Comparison of ENCODE assay signal across 27 cellular contexts in the genomic region with DNA sequence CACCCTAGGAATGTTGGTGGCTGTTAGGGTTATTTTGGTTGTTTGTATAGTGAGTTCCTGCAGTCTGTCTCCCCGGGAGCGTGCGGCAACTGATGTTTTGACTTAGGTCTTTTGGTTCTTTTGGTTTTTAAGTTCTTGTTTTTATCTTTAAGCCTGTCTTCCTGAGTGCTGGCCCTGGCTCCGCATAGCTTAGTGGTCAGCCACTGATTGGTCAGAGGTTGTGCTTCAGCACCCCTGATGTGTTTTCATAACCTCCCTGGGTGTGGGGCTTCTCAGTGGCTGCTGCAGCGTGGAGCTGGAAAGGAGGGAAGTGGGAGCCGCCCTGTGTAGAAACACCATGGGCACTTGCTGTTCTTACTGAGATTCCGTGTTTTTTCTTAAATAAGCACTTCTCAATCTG. TPM values are rescaled to one million over a fixed set of nuclear protein-coding genes. Genes with fewer than 3 reads are reported as not detected.
DNase-seq lines count a peak whose midpoint lies in the region; ATAC-seq and TF ChIP-seq lines count a peak whose summit lies in the region.
"Had no signal": no experiment of that assay in that cellular context is flagged by ENCODE, and none has a peak within 500 bp of the region (broad histone marks: within the 10 kb centered on the region; RNA-seq: fewer than 3 reads in every experiment).

No MANE protein-coding gene starts in this region.

- ATAC-seq in CD4-positive, CD25-positive, alpha-beta regulatory T cell (ENCODE audit: low read depth in 2 of 2): no peak
- no peak for ATAC-seq in GM19397 (IDR thresholded peaks at IDR 0.05; ENCODE audit: unreplicated experiment)
- ATAC-seq: activated naive CD8-positive, alpha-beta T cell treated with anti-CD3 and anti-CD28 coated beads, Interleukin-2, amount 50 U/mL, for 24 hours; activated T-cell treated with anti-CD3 and anti-CD28 coated beads, Interleukin-2, amount 50 U/mL, for 4 hours; stimulated activated naive CD8-positive, alpha-beta T cell treated with anti-CD3 and anti-CD28 coated beads, Interleukin-15, Interleukin-2, amounts not matched to agents 100 U/mL and 50 U/mL, for 24 hours; T-cell had no signal

- peaks cover 52% of the 10 kb centered on the region for H3K36me3 Mint-ChIP-seq in CD4-positive, CD25-positive, alpha-beta regulatory T cell
- H3K36me3 Mint-ChIP-seq in MCF 10A (ENCODE audit: insufficient read depth, unreplicated experiment): peaks cover 85% of the 10 kb centered on the region

- no peak overlapping the region for H3K4me3 ChIP-seq in CD4-positive, CD25-positive, alpha-beta regulatory T cell (ENCODE audit: low read depth, low read length)
- no peak overlapping the region for H3K4me3 ChIP-seq in astrocyte of the cerebellum (ENCODE audit: low read depth, low read length)
- no peak overlapping the region for H3K4me3 ChIP-seq in fibroblast of villous mesenchyme (ENCODE audit: low read depth, low read length)
- H3K4me3 ChIP-seq in osteoblast (ENCODE audit: insufficient read depth, low read length): no peak overlapping the region
- H3K4me3 ChIP-seq: breast epithelium had no signal

- no peak overlapping the region for H2AFZ ChIP-seq in osteoblast (ENCODE audit: low read length)

- H3K27ac ChIP-seq in CD4-positive, CD25-positive, alpha-beta regulatory T cell (ENCODE audit: insufficient read depth, low read length, poor library complexity, severe bottlenecking): no peak overlapping the region
- H3K27ac ChIP-seq in osteoblast (ENCODE audit: low read depth, low read length): no peak overlapping the region
- H3K27ac ChIP-seq: breast epithelium had no signal

- H3K4me3 Mint-ChIP-seq in CD4-positive, CD25-positive, alpha-beta regulatory T cell: peak overlapping the region in 1 of 4 donors; percentile 15
- H3K4me3 Mint-ChIP-seq in MCF 10A (ENCODE audit: unreplicated experiment): no peak overlapping the region
- H3K4me3 Mint-ChIP-seq: activated B cell treated with CpG ODN at 0.5 μM for 24 hours; activated naive CD8-positive, alpha-beta T cell treated with anti-CD3 and anti-CD28 coated beads, Interleukin-2, amount 50 U/mL, for 24 hours; activated T-cell treated with anti-CD3 and anti-CD28 coated beads, Interleukin-2, amount 50 U/mL, for 4 hours; T-cell had no signal

- POLR2A ChIA-PET in MCF 10A (lab: Yijun Ruan, JAX): interaction anchor here (0.9 kb wide), 1 partner anchor 14 kb away, joined by 3 read pairs; no protein-coding TSS in a partner anchor

- DNase-seq in CD4-positive, CD25-positive, alpha-beta regulatory T cell: no peak
- peak; percentile 55 for DNase-seq in astrocyte of the cerebellum (ENCODE audit: low read depth)
- DNase-seq in fibroblast of villous mesenchyme (ENCODE audit: low read depth): peak; percentile 59
- no peak for DNase-seq in osteoblast (ENCODE audit: insufficient read length, low spot score, missing footprints)
- no peak for DNase-seq in MCF 10A (ENCODE audit: unreplicated experiment)
- no peak for DNase-seq in T1000 (lab: John Stamatoyannopoulos, UW)
- no peak for DNase-seq in T-helper 9 cell
- DNase-seq: activated B cell treated with CpG ODN at 0.5 μM for 24 hours; activated gamma-delta T cell treated with Interleukin-2 at 50 U/mL for 16 hours; activated naive CD8-positive, alpha-beta T cell treated with anti-CD3 and anti-CD28 coated beads, Interleukin-2, amount 50 U/mL, for 24 hours; activated T-cell treated with anti-CD3 and anti-CD28 coated beads, Interleukin-2, amount 50 U/mL, for 4 hours; Calu3; DND-41; glutamatergic neuron; KG1; midbrain; naive B cell; NCI-H1417; NCI-H2029 treated with DMSO at 0.1 percent for 48 hours; NCI-H524; occipital lobe; OCI-M1; small intestine; stimulated activated naive CD8-positive, alpha-beta T cell treated with anti-CD3 and anti-CD28 coated beads, Interleukin-15, Interleukin-2, amounts not matched to agents 100 U/mL and 50 U/mL, for 24 hours; T-cell had no signal

- peaks cover 10 to 46% (median 36%) of the 10 kb centered on the region in 4 donors for H3K4me1 Mint-ChIP-seq in CD4-positive, CD25-positive, alpha-beta regulatory T cell
- peaks cover 12% of the 10 kb centered on the region for H3K4me1 Mint-ChIP-seq in MCF 10A (ENCODE audit: insufficient read depth, unreplicated experiment)

- peak overlapping the region in 2 of 3 donors; percentile 33 to 82 for H3K27ac Mint-ChIP-seq in CD4-positive, CD25-positive, alpha-beta regulatory T cell
- no peak overlapping the region for H3K27ac Mint-ChIP-seq in MCF 10A (ENCODE audit: low read depth, unreplicated experiment)
- H3K27ac Mint-ChIP-seq: activated B cell treated with CpG ODN at 0.5 μM for 24 hours; activated naive CD8-positive, alpha-beta T cell treated with anti-CD3 and anti-CD28 coated beads, Interleukin-2, amount 50 U/mL, for 24 hours; T-cell had no signal

- H3K9me3 ChIP-seq in CD4-positive, CD25-positive, alpha-beta regulatory T cell (ENCODE audit: control insufficient read depth in 2 of 2, low read length in 2 of 2): no peaks in the 10 kb centered on the region
- H3K9me3 ChIP-seq in osteoblast (ENCODE audit: low read depth, low read length): no peaks in the 10 kb centered on the region
- H3K9me3 ChIP-seq: breast epithelium had no signal

- no peak for TF ChIP-seq CTCF in astrocyte of the cerebellum (IDR thresholded peaks at IDR 0.05; ENCODE audit: low read depth, low read length, missing control alignments)
- TF ChIP-seq CTCF in fibroblast of villous mesenchyme (IDR thresholded peaks at IDR 0.05; ENCODE audit: insufficient read depth, low read depth, low read length): no peak
- no peak for TF ChIP-seq CTCF in osteoblast (IDR thresholded peaks at IDR 0.05; ENCODE audit: extremely low read depth, low read depth, low read length)
- TF ChIP-seq CTCF in MCF 10A (IDR thresholded peaks at IDR 0.05; ENCODE audit: unreplicated experiment): no peak

- H3K4me2 ChIP-seq in osteoblast (ENCODE audit: insufficient read depth, low read length): peak overlapping the region; percentile 27

- peaks cover 67% of the 10 kb centered on the region for H3K79me2 ChIP-seq in osteoblast (ENCODE audit: insufficient read depth, low read length)

- in situ Hi-C loops in astrocyte of the cerebellum (cut with HindIII; ENCODE audit: low sequenced_read_pairs): no loop called here

- peaks cover 0 to 4% (median 0%) of the 10 kb centered on the region in 7 donors for H3K9me3 Mint-ChIP-seq in CD4-positive, CD25-positive, alpha-beta regulatory T cell
- H3K9me3 Mint-ChIP-seq in MCF 10A (ENCODE audit: unreplicated experiment): no peaks in the 10 kb centered on the region
- H3K9me3 Mint-ChIP-seq: activated B cell treated with CpG ODN at 0.5 μM for 24 hours; activated naive CD8-positive, alpha-beta T cell treated with anti-CD3 and anti-CD28 coated beads, Interleukin-2, amount 50 U/mL, for 24 hours; activated T-cell treated with anti-CD3 and anti-CD28 coated beads, Interleukin-2, amount 50 U/mL, for 4 hours; T-cell had no signal

- H3K27me3 Mint-ChIP-seq in CD4-positive, CD25-positive, alpha-beta regulatory T cell: peaks cover 3% of the 10 kb centered on the region
- H3K27me3 Mint-ChIP-seq in MCF 10A (ENCODE audit: insufficient read depth, unreplicated experiment): no peaks in the 10 kb centered on the region
- H3K27me3 Mint-ChIP-seq: activated B cell treated with CpG ODN at 0.5 μM for 24 hours; activated naive CD8-positive, alpha-beta T cell treated with anti-CD3 and anti-CD28 coated beads, Interleukin-2, amount 50 U/mL, for 24 hours; naive B cell; T-cell had no signal

- peaks cover 67% of the 10 kb centered on the region for H3K36me3 ChIP-seq in CD4-positive, CD25-positive, alpha-beta regulatory T cell (ENCODE audit: control insufficient read depth, insufficient read depth, low read length)
- peaks cover 66% of the 10 kb centered on the region for H3K36me3 ChIP-seq in osteoblast (ENCODE audit: insufficient read depth, low read length)
- H3K36me3 ChIP-seq: breast epithelium had no signal

- intact Hi-C loops in MCF 10A (cut with micrococcal nuclease): no loop called here

- no peaks in the 10 kb centered on the region for H3K27me3 ChIP-seq in CD4-positive, CD25-positive, alpha-beta regulatory T cell (ENCODE audit: control insufficient read depth, insufficient read depth, low read length)
- no peaks in the 10 kb centered on the region for H3K27me3 ChIP-seq in osteoblast (ENCODE audit: insufficient read depth, low read length)
- H3K27me3 ChIP-seq: breast epithelium had no signal

- BruUV-seq in MCF 10A (replicated peaks; lab: Mats Ljungman, UMichigan): no TSS peak

- CTCF ChIA-PET in MCF 10A (lab: Yijun Ruan, JAX): no interaction called here

- peaks cover 10% of the 10 kb centered on the region for H4K20me1 ChIP-seq in osteoblast (ENCODE audit: insufficient read depth, low read length)

- H3K4me1 ChIP-seq in CD4-positive, CD25-positive, alpha-beta regulatory T cell (ENCODE audit: control insufficient read depth, insufficient read depth, low read length, poor library complexity, severe bottlenecking): peaks cover 13% of the 10 kb centered on the region
- H3K4me1 ChIP-seq in osteoblast (ENCODE audit: insufficient read depth, low read length): peaks cover 11% of the 10 kb centered on the region

RNA-seq across cellular contexts. Expression of a gene that starts 5.1 kb away (rescaled TPM):
- 80.6 TPM for total RNA-seq in CD4-positive, CD25-positive, alpha-beta regulatory T cell
- 10 to 100 TPM; 28.3 to 32.8 (median 31.0) TPM for polyA plus RNA-seq in CD4-positive, CD25-positive, alpha-beta regulatory T cell
- total RNA-seq in fibroblast of villous mesenchyme (39.3 and 47.9 TPM in 2 replicates), osteoblast (47.4 and 50.3 TPM in 2 replicates), MCF 10A (2022) (74.5 and 85.7 TPM in 2 replicates)

RNA-seq across cellular contexts. Expression of a gene that starts 5.1 kb away (rescaled TPM):
- total RNA-seq in CD4-positive, CD25-positive, alpha-beta regulatory T cell: 37.8 TPM
- 10 to 100 TPM; 36.8 to 44.8 (median 37.9) TPM for polyA plus RNA-seq in CD4-positive, CD25-positive, alpha-beta regulatory T cell
- 14.8 and 16.4 TPM in 2 replicates for total RNA-seq in fibroblast of villous mesenchyme
- total RNA-seq in osteoblast: 12.1 and 17.4 TPM in 2 replicates
- total RNA-seq in MCF 10A (2022): 37.8 and 41.2 TPM in 2 replicates

Comparison
In these comparisons a context has a peak if more than half of its experiments do, and no peak if none do; other contexts are left out.
1. DNase-seq: peak in astrocyte of the cerebellum (single experiment) and fibroblast of villous mesenchyme (single experiment); none in CD4-positive, CD25-positive, alpha-beta regulatory T cell (0 of 3), osteoblast (single experiment), MCF 10A (single experiment), T1000 (single experiment) and T-helper 9 cell (single experiment).